ENCODE assay signal across 7 cellular contexts in the genomic region with DNA sequence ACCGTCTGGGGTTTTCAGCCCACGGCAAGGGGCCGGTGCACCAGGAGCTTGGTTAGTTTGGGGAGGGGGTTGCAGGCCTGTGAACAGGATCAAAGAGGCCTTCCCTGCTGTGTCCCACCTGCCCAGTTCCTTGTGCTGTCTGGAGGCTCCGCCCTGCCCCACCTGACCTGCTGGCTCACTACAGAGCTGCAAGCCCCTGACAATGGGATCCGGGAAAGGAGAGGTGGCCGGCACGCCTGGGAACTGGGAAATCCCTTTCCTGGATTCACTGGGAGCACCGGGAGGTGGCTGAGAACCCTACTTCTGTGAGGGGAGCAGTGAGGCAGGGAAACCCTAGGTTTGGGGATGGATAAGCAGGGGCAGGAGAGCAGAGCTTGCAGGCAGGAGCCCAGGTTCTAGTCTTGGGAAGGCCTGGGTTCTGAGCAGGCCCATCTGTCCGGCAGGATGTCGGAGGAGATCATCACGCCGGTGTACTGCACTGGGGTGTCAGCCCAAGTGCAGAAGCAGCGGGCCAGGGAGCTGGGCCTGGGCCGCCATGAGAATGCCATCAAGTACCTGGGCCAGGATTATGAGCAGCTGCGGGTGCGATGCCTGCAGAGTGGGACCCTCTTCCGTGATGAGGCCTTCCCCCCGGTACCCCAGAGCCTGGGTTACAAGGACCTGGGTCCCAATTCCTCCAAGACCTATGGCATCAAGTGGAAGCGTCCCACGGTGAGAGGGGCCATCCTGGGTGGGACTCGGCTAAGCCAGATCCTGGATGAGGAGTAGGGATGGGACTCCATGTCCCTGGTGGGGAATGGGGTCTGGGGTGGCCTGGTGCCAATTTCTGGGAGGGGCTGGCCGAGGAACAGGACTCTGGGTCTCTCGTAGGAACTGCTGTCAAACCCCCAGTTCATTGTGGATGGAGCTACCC. TPM values are rescaled to one million over a fixed set of nuclear protein-coding genes. Genes with fewer than 3 reads are reported as not detected.
DNase-seq lines count a peak whose midpoint lies in the region; ATAC-seq and TF ChIP-seq lines count a peak whose summit lies in the region.

No MANE protein-coding gene starts in this region.

- no peak for ATAC-seq in HG02642 (IDR thresholded peaks at IDR 0.05; ENCODE audit: poor library complexity, unreplicated experiment)

- H3K9me3 ChIP-seq in skeletal muscle satellite cell (replicated peaks; ENCODE audit: low read length), result no peaks in the 10 kb centered on the region

- H3K4me1 ChIP-seq in skeletal muscle satellite cell (ENCODE audit: control insufficient read depth, insufficient read depth, low read length), result peaks cover 20% of the 10 kb centered on the region

- no peak for TF ChIP-seq CTCF in GM10266 (IDR thresholded peaks at IDR 0.05; ENCODE audit: control insufficient read depth, insufficient read depth, low read depth, missing control alignments)

- DNase-seq in GM10266 (ENCODE audit: extremely low spot score) (peak; percentile 52), NCI-H1105 (lab: John Stamatoyannopoulos, UW) (peak; percentile 27), amniotic epithelial cell (ENCODE audit: low read depth) (peak; percentile 34)
- DNase-seq in stimulated activated CD4-positive, alpha-beta T cell treated with anti-CD3 and anti-CD28 coated beads, Interleukin-4, amount 100 ng/mL, for 1 hour, result no peak

- no peaks in the 10 kb centered on the region for H3K27me3 ChIP-seq in skeletal muscle satellite cell (ENCODE audit: control insufficient read depth, insufficient read depth, low read length)

- peaks cover 38% of the 10 kb centered on the region for H3K36me3 ChIP-seq in skeletal muscle satellite cell (ENCODE audit: insufficient read depth, low read length)

- peak overlapping the region; percentile 97 for H3K9ac ChIP-seq in skeletal muscle satellite cell (ENCODE audit: low read depth, low read length)

- peak overlapping the region; percentile 74 for H3K4me3 ChIP-seq in iPS-11a (ENCODE audit: low read depth, low read length)
- H3K4me3 ChIP-seq in skeletal muscle satellite cell (ENCODE audit: low read length), result peak overlapping the region; percentile 100

- H3K4me2 ChIP-seq in skeletal muscle satellite cell (ENCODE audit: low read length), result peak overlapping the region; percentile 96

RNA-seq across cellular contexts. Expression of gene CAPN1, which starts 0.8 kb away (rescaled TPM):
- total RNA-seq in skeletal muscle satellite cell (2012; rRNA removed), result 139 and 152 TPM in 2 replicates

RNA-seq across cellular contexts. Expression of gene SPDYC, which starts 12.5 kb away (rescaled TPM):
- total RNA-seq in skeletal muscle satellite cell (2012; rRNA removed), result not detected in 2 replicates

RNA-seq across cellular contexts. Expression of gene SYVN1, which starts 48.2 kb away (rescaled TPM):
- total RNA-seq in skeletal muscle satellite cell (2012; rRNA removed), result 15.2 and 22.3 TPM in 2 replicates
